Comparison of ENCODE assay signal across 8 cellular contexts in the genomic region with DNA sequence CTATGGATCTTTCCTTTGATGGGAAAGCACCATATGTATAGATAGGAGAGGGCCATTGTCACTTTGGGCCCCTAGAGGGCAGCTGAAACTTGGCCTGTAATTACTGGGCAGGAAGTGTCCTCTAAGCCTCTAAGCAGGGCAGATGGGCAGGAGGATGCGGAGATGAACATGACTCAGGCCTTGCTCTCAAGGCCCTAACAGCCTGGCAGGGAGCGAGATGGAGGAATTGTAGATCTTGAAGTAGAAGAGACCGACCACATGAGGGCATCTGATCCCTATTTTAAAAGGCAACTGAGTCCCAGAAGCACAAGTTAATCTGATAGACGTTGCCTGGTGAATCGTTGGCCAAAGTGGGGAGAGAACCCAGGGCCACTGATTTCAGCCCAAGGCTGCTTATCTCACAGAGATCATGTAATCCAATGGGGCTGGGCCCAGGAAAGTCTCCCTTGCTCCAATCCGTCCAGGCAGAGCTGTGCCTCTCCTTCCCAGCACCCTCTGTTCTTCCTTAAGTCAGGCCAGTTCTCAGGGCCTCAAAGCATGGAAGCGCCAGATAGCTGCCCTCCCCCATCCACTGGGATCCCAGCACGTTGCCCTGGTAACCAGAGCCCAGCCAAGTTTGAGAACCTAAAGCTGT. TPM values are rescaled to one million over a fixed set of nuclear protein-coding genes. Genes with fewer than 3 reads are reported as not detected.
A peak's percentile ranks its signal among the peaks of the same experiment; 100 is the strongest.
DNase-seq lines count a peak whose midpoint lies in the region; ATAC-seq and TF ChIP-seq lines count a peak whose summit lies in the region.

No MANE protein-coding gene starts in this region.

- no peak overlapping the region for H2BK120ac ChIP-seq in neuronal stem cell (ENCODE audit: low read depth, low read length)

- H2AFZ ChIP-seq in neuronal stem cell (ENCODE audit: low read length), result peak overlapping the region; percentile 83

- H2AK5ac ChIP-seq in neuronal stem cell (ENCODE audit: low read depth, low read length), result no peak overlapping the region

- H3K9me3 ChIP-seq in neuronal stem cell (replicated peaks in 1 of 2; ENCODE audit: control insufficient read depth in 2 of 2, insufficient read depth in 1 of 2, low read depth in 1 of 2, low read length in 2 of 2), result no peaks in the 10 kb centered on the region

- no peak overlapping the region for H2BK12ac ChIP-seq in neuronal stem cell (ENCODE audit: low read length)

- H3K9me3 Mint-ChIP-seq in mesothelial cell of epicardium, result no peaks in the 10 kb centered on the region

- H3K27me3 Mint-ChIP-seq in mesothelial cell of epicardium (ENCODE audit: low read depth), result peaks cover 7% of the 10 kb centered on the region

- H4K8ac ChIP-seq in neuronal stem cell (ENCODE audit: low read depth, low read length), result no peak overlapping the region

- H3K27ac Mint-ChIP-seq in mesothelial cell of epicardium, result no peak overlapping the region

- H3K14ac ChIP-seq in neuronal stem cell (ENCODE audit: low read length), result no peak overlapping the region

- H2BK5ac ChIP-seq in neuronal stem cell (ENCODE audit: low read length), result no peak overlapping the region

- H3K4me2 ChIP-seq in neuronal stem cell (ENCODE audit: insufficient read depth, low read length, poor library complexity, severe bottlenecking), result no peak overlapping the region

- no peak overlapping the region for H3K23ac ChIP-seq in neuronal stem cell (ENCODE audit: low read depth, low read length, poor library complexity)

- H3K4me3 ChIP-seq in fibroblast of pulmonary artery (replicated peaks; ENCODE audit: low read depth, low read length), result no peak overlapping the region
- H3K4me3 ChIP-seq in neuronal stem cell (ENCODE audit: low read length in 2 of 2), result no peak overlapping the region

- H3K27me3 ChIP-seq in neuronal stem cell (ENCODE audit: control insufficient read depth in 3 of 3, insufficient read depth in 3 of 3, low read depth in 1 of 3, low read length in 3 of 3), result no peaks in the 10 kb centered on the region

- H3K4me1 ChIP-seq in neuronal stem cell (ENCODE audit: control insufficient read depth in 2 of 2, insufficient read depth in 1 of 2, low read depth in 1 of 2, low read length in 2 of 2), result peaks cover 24 to 26% of the 10 kb centered on the region in 2 donors

- H4K91ac ChIP-seq in neuronal stem cell (ENCODE audit: low read depth, low read length, poor library complexity), result no peak overlapping the region

- H3K18ac ChIP-seq in neuronal stem cell (ENCODE audit: low read length), result no peak overlapping the region

- WGBS in neuronal stem cell (ENCODE audit: extremely low coverage in 2 of 2, insufficient read length in 2 of 2, insufficient replicate concordance in 1 of 2), 2 donors, result no CpG with 5 or more reads among the region's 8 CpGs

- no peak overlapping the region for H3K4ac ChIP-seq in neuronal stem cell (ENCODE audit: low read length)

- no peaks in the 10 kb centered on the region for H3K4me1 Mint-ChIP-seq in mesothelial cell of epicardium

- H3K4me3 Mint-ChIP-seq in mesothelial cell of epicardium, result no peak overlapping the region

- no peaks in the 10 kb centered on the region for H3K36me3 Mint-ChIP-seq in mesothelial cell of epicardium

- peak overlapping the region; percentile 20 for H3K27ac ChIP-seq in neuronal stem cell (replicated peaks; ENCODE audit: low read length)

- ATAC-seq in GM18517 (IDR thresholded peaks at IDR 0.05; ENCODE audit: unreplicated experiment), result no peak

- DNase-seq in AG08395 (ENCODE audit: low spot score) (peak; percentile 90), GDM1 (lab: John Stamatoyannopoulos, UW) (peak; percentile 60), NCI-H2171 (lab: John Stamatoyannopoulos, UW) (peak; percentile 16), fibroblast of pulmonary artery (ENCODE audit: low read depth) (peak; percentile 86), neuronal stem cell (ENCODE audit: low spot score) (no peak), mesothelial cell of epicardium (ENCODE audit: low spot score in 2 of 2, unreplicated experiment in 2 of 2) (no peak)
- DNase-seq in activated CD4-positive, alpha-beta T cell treated with anti-CD3 and anti-CD28 coated beads, Interleukin-2, amount 50 U/mL, for 1 hour, result peak; percentile 16

- H2BK15ac ChIP-seq in neuronal stem cell (ENCODE audit: low read length), result no peak overlapping the region

- no peak overlapping the region for H3K9ac ChIP-seq in neuronal stem cell (ENCODE audit: low read depth, low read length, poor library complexity)

- H3K36me3 ChIP-seq in neuronal stem cell (replicated peaks in 1 of 2; ENCODE audit: control insufficient read depth in 2 of 2, insufficient read depth in 2 of 2, low read length in 2 of 2), result no peaks in the 10 kb centered on the region

- peak; percentile 41 for TF ChIP-seq CTCF in fibroblast of pulmonary artery (IDR thresholded peaks at IDR 0.05; ENCODE audit: low read length, missing control alignments)
- TF ChIP-seq CTCF in mesothelial cell of epicardium (IDR thresholded peaks at IDR 0.05; ENCODE audit: unreplicated experiment), result no peak

- H3K79me1 ChIP-seq in neuronal stem cell (ENCODE audit: low read depth, low read length), result no peaks in the 10 kb centered on the region

RNA-seq across cellular contexts. Expression of gene SEPTIN3, which starts 2.5 kb away (rescaled TPM):
- polyA plus RNA-seq in neuronal stem cell (2013, experiment 1 of 2), result 42.3 TPM
- polyA plus RNA-seq in neuronal stem cell (2013, experiment 2 of 2), result 42.6 TPM
- total RNA-seq in mesothelial cell of epicardium, result 8.8 to 9.0 TPM (median 9.0 TPM) in 3 replicates

RNA-seq across cellular contexts. Expression of gene CENPM, which starts 19.8 kb away (rescaled TPM):
- polyA plus RNA-seq in neuronal stem cell (2013, experiment 1 of 2), result 31.3 TPM
- polyA plus RNA-seq in neuronal stem cell (2013, experiment 2 of 2), result 32.8 TPM
- total RNA-seq in mesothelial cell of epicardium, result 12.5 to 14.9 TPM (median 13.3 TPM) in 3 replicates

RNA-seq across cellular contexts. Expression of gene WBP2NL, which starts 31.9 kb away (rescaled TPM):
- polyA plus RNA-seq in neuronal stem cell (2013, experiment 1 of 2), result not detected
- polyA plus RNA-seq in neuronal stem cell (2013, experiment 2 of 2), result not detected
- total RNA-seq in mesothelial cell of epicardium, result not detected in 3 replicates

RNA-seq across cellular contexts. Expression of gene TNFRSF13C, which starts 40.1 kb away (rescaled TPM):
- 1.6 TPM for polyA plus RNA-seq in neuronal stem cell (2013, experiment 1 of 2)
- 1.8 TPM for polyA plus RNA-seq in neuronal stem cell (2013, experiment 2 of 2)
- 3.1 to 3.5 TPM (median 3.3 TPM) in 3 replicates for total RNA-seq in mesothelial cell of epicardium

Comparison
In these comparisons a context has a peak if more than half of its experiments do, and no peak if none do; other contexts are left out.
1. DNase-seq: peak in AG08395 (single experiment), GDM1 (single experiment), NCI-H2171 (single experiment), activated CD4-positive, alpha-beta T cell treated with anti-CD3 and anti-CD28 coated beads, Interleukin-2, amount 50 U/mL, for 1 hour (single experiment) and fibroblast of pulmonary artery (single experiment); none in neuronal stem cell (single experiment) and mesothelial cell of epicardium (0 of 2).